Comparison of ENCODE assay signal across 1 cellular context in genomic region chr6:149271348-149272340, GRCh38.
TF ChIP-seq lines count a peak whose summit lies in the region.

No MANE protein-coding gene starts in this region.

TF ChIP-seq in WTC11, 78 proteins besides CTCF, POLR2A, EP300 and RAD21 (continued from another document):
- no peak for TF ChIP-seq PRDM15 (CRISPR knock-in tag; IDR thresholded peaks at IDR 0.05)
- TF ChIP-seq FOXK1 (CRISPR knock-in tag; IDR thresholded peaks at IDR 0.05), result no peak
- TF ChIP-seq, protein P1, sequence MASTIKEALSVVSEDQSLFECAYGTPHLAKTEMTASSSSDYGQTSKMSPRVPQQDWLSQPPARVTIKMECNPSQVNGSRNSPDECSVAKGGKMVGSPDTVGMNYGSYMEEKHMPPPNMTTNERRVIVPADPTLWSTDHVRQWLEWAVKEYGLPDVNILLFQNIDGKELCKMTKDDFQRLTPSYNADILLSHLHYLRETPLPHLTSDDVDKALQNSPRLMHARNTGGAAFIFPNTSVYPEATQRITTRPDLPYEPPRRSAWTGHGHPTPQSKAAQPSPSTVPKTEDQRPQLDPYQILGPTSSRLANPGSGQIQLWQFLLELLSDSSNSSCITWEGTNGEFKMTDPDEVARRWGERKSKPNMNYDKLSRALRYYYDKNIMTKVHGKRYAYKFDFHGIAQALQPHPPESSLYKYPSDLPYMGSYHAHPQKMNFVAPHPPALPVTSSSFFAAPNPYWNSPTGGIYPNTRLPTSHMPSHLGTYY (CRISPR knock-in tag; IDR thresholded peaks at IDR 0.05), result no peak
- no peak for TF ChIP-seq NR3C1 (CRISPR knock-in tag; conservative IDR thresholded peaks at IDR 0.05; ENCODE audit: low read depth)
- TF ChIP-seq USF1 (CRISPR knock-in tag; IDR thresholded peaks at IDR 0.05), result no peak
- no peak for TF ChIP-seq GABPB1 (CRISPR knock-in tag; IDR thresholded peaks at IDR 0.05)
- TF ChIP-seq ZBTB21 (CRISPR knock-in tag; IDR thresholded peaks at IDR 0.05; ENCODE audit: borderline replicate concordance), result no peak
- TF ChIP-seq HMGA2 (CRISPR knock-in tag; IDR thresholded peaks at IDR 0.05), result no peak
- no peak for TF ChIP-seq MYBL2 (CRISPR knock-in tag; IDR thresholded peaks at IDR 0.05)
- no peak for TF ChIP-seq ARID4B (CRISPR knock-in tag; IDR thresholded peaks at IDR 0.05; ENCODE audit: borderline replicate concordance)
- TF ChIP-seq ZNF671 (CRISPR knock-in tag; IDR thresholded peaks at IDR 0.05), result no peak
- TF ChIP-seq FOXP4 (CRISPR knock-in tag; IDR thresholded peaks at IDR 0.05), result no peak
TF ChIP-seq in WTC11: peak in this region for 0.
